In the genomic region with DNA sequence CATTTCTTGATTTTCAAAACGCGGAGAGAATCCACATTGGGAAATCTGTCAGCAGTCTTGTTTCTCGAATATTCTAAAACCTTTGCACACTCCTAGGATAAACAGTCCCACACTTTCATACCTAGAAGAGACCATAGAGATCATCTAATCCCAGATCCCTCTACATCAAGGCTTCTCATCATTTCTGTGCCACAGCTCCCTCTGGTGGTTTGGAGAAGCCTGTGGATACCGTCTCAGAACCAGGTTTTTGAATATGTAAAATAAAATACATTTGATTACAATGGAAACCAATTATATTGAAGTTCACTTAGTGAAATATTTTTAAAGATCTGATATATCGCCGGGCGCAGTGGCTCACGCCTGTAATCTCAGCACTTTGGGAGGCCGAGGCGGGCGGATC, we compare ENCODE assay signal across 8 cellular contexts.
DNase-seq lines count a peak whose midpoint lies in the region; ATAC-seq and TF ChIP-seq lines count a peak whose summit lies in the region.

No MANE protein-coding gene starts in this region.

- H3K27me3 ChIP-seq in tibial artery: no peaks in the 10 kb centered on the region
- H3K27me3 ChIP-seq in CD8-positive, alpha-beta T cell (ENCODE audit: insufficient read depth, low read length): no peaks in the 10 kb centered on the region

- no peak overlapping the region for H3K27ac Mint-ChIP-seq in CD8-positive, alpha-beta T cell

- no peaks in the 10 kb centered on the region for H3K4me1 Mint-ChIP-seq in CD8-positive, alpha-beta T cell (ENCODE audit: low read depth)

- POLR2A ChIA-PET in CD8-positive, alpha-beta T cell (lab: Charles Lee): interaction anchor here (1.2 kb wide), 1 partner anchor 50 kb away, joined by 5 read pairs; no protein-coding TSS in a partner anchor

- CTCF ChIA-PET in CD8-positive, alpha-beta T cell (lab: Charles Lee): interaction anchor here (1.2 kb wide), 1 partner anchor 19 kb away, joined by 3 read pairs; no protein-coding TSS in a partner anchor

- DNase-seq in stimulated activated CD4-positive, alpha-beta T cell treated with anti-CD3 and anti-CD28 coated beads, Interleukin-4, amount 100 ng/mL, for 24 hours: peak; percentile 5
- DNase-seq in stimulated activated CD4-positive, alpha-beta T cell treated with anti-CD3 and anti-CD28 coated beads, Interleukin-1b, Interleukin-23, amount 100 ng/mL, for 48 hours: no peak
- DNase-seq in RPMI8226: peak; percentile 44
- peak; percentile 56 for DNase-seq in fibroblast of the aortic adventitia (ENCODE audit: low read depth)
- no peak for DNase-seq in tibial artery
- DNase-seq in CD8-positive, alpha-beta T cell: no peak
- DNase-seq in SKM-1 (lab: John Stamatoyannopoulos, UW; ENCODE audit: unreplicated experiment): no peak
- no peak for DNase-seq in NCI-H2107 treated with DMSO at 0.1 percent for 48 hours (lab: John Stamatoyannopoulos, UW; ENCODE audit: unreplicated experiment)

- TF ChIP-seq CTCF in fibroblast of the aortic adventitia (IDR thresholded peaks at IDR 0.05; ENCODE audit: insufficient read depth, low read length) (peak; percentile 69), tibial artery (IDR thresholded peaks at IDR 0.05) (peak; percentile 58 to 59)
- no peak for TF ChIP-seq CTCF in CD8-positive, alpha-beta T cell (IDR thresholded peaks at IDR 0.05)

- no peak overlapping the region for H3K4me3 Mint-ChIP-seq in CD8-positive, alpha-beta T cell

- H3K4me1 ChIP-seq in tibial artery: no peaks in the 10 kb centered on the region
- H3K4me1 ChIP-seq in CD8-positive, alpha-beta T cell (ENCODE audit: insufficient read depth, low read length): no peaks in the 10 kb centered on the region

- H3K36me3 Mint-ChIP-seq in CD8-positive, alpha-beta T cell: no peaks in the 10 kb centered on the region

- H3K36me3 ChIP-seq in tibial artery: peaks cover 0 to 46% (median 38%) of the 10 kb centered on the region in 3 donors
- no peaks in the 10 kb centered on the region for H3K36me3 ChIP-seq in CD8-positive, alpha-beta T cell (ENCODE audit: insufficient read depth, low read length)

- H3K4me3 ChIP-seq in fibroblast of the aortic adventitia (ENCODE audit: low read depth, low read length) (no peak overlapping the region), tibial artery (no peak overlapping the region)
- no peak overlapping the region for H3K4me3 ChIP-seq in CD8-positive, alpha-beta T cell (ENCODE audit: low read depth, low read length)

- no peak overlapping the region for H3K27ac ChIP-seq in tibial artery
- no peak overlapping the region for H3K27ac ChIP-seq in CD8-positive, alpha-beta T cell (ENCODE audit: low read depth, low read length)

- no peak for ATAC-seq in CD8-positive, alpha-beta T cell

- no peaks in the 10 kb centered on the region for H3K9me3 Mint-ChIP-seq in CD8-positive, alpha-beta T cell

- intact Hi-C loops in tibial artery (cut with DNase I; ENCODE audit: low total_unique reads): no loop called here
- intact Hi-C loops in CD8-positive, alpha-beta T cell (cut with DNase I, micrococcal nuclease): no loop called here

- peaks cover 15% of the 10 kb centered on the region for H3K27me3 Mint-ChIP-seq in CD8-positive, alpha-beta T cell (ENCODE audit: low read depth)

- peaks cover 0 to 4% (median 3%) of the 10 kb centered on the region in 3 donors for H3K9me3 ChIP-seq in tibial artery
- H3K9me3 ChIP-seq in CD8-positive, alpha-beta T cell (ENCODE audit: low read length): no peaks in the 10 kb centered on the region

Comparison
In these comparisons a context has a peak if more than half of its experiments do, and no peak if none do; other contexts are left out.
1. DNase-seq: peak in stimulated activated CD4-positive, alpha-beta T cell treated with anti-CD3 and anti-CD28 coated beads, Interleukin-4, amount 100 ng/mL, for 24 hours (single experiment), RPMI8226 (single experiment) and fibroblast of the aortic adventitia (single experiment); none in stimulated activated CD4-positive, alpha-beta T cell treated with anti-CD3 and anti-CD28 coated beads, Interleukin-1b, Interleukin-23, amount 100 ng/mL, for 48 hours (single experiment), tibial artery (0 of 2), CD8-positive, alpha-beta T cell (0 of 7), SKM-1 (single experiment) and NCI-H2107 treated with DMSO at 0.1 percent for 48 hours (single experiment).